Comparison of ENCODE assay signal across 8 cellular contexts in genomic region chr4:87014284-87014782, GRCh38.
DNase-seq lines count a peak whose midpoint lies in the region; ATAC-seq and TF ChIP-seq lines count a peak whose summit lies in the region.

No MANE protein-coding gene starts in this region.

- H3K27me3 Mint-ChIP-seq in Calu3 (ENCODE audit: unreplicated experiment), result no peaks in the 10 kb centered on the region
- H3K27me3 Mint-ChIP-seq in progenitor cell of endocrine pancreas, result no peaks in the 10 kb centered on the region

- H3K4me1 ChIP-seq in RWPE2 (ENCODE audit: insufficient read depth, poor library complexity, severe bottlenecking) (peaks cover 37% of the 10 kb centered on the region), esophagus squamous epithelium (peaks cover 6 to 99% (median 53%) of the 10 kb centered on the region in 3 donors)

- ATAC-seq in RWPE2 (ENCODE audit: low read depth), result 0 out of 3 replicates have a peak, but pooled peaks have one; percentile 18

- H3K36me3 ChIP-seq in RWPE2 (ENCODE audit: low read depth) (no peaks in the 10 kb centered on the region), esophagus squamous epithelium (no peaks in the 10 kb centered on the region)

- intact Hi-C loops in Calu3 (cut with micrococcal nuclease; ENCODE audit: unreplicated experiment), result loop anchor here (5.0 kb wide), 2 partner anchors 37 to 78 kb away; no protein-coding TSS in a partner anchor
- intact Hi-C loops in esophagus squamous epithelium (cut with DNase I), result no loop called here

- H3K9me3 Mint-ChIP-seq in Calu3 (ENCODE audit: low read depth, unreplicated experiment) (no peaks in the 10 kb centered on the region), progenitor cell of endocrine pancreas (ENCODE audit: low read depth) (no peaks in the 10 kb centered on the region)

- BruUV-seq in Calu3 (replicated peaks; lab: Mats Ljungman, UMichigan), result no TSS peak

- peaks cover 25% of the 10 kb centered on the region for H3K4me1 Mint-ChIP-seq in Calu3 (ENCODE audit: low read depth, unreplicated experiment)
- H3K4me1 Mint-ChIP-seq in progenitor cell of endocrine pancreas (ENCODE audit: low read depth), result peaks cover 86% of the 10 kb centered on the region

- CTCF ChIA-PET in Calu3 (lab: Charles Lee), result no interaction called here

- H3K36me3 Mint-ChIP-seq in Calu3 (ENCODE audit: insufficient read depth, unreplicated experiment) (peaks cover 3% of the 10 kb centered on the region), progenitor cell of endocrine pancreas (ENCODE audit: insufficient read depth) (peaks cover 1% of the 10 kb centered on the region)

- TF ChIP-seq CTCF in Calu3 (IDR thresholded peaks at IDR 0.05; ENCODE audit: unreplicated experiment) (no peak), RWPE2 (IDR thresholded peaks at IDR 0.05; ENCODE audit: poor library complexity, severe bottlenecking) (no peak), esophagus squamous epithelium (IDR thresholded peaks at IDR 0.05) (no peak), progenitor cell of endocrine pancreas (IDR thresholded peaks at IDR 0.05; ENCODE audit: unreplicated experiment) (no peak)

- H3K27ac ChIP-seq in RWPE2 (ENCODE audit: poor library complexity, severe bottlenecking), result peak overlapping the region; percentile 72
- peak overlapping the region; percentile 22 to 76 (median 72) for H3K27ac ChIP-seq in esophagus squamous epithelium

- H3K4me3 ChIP-seq in RWPE2 (ENCODE audit: severe bottlenecking), result no peak overlapping the region
- peak overlapping the region in 1 of 4 donors; percentile 16 for H3K4me3 ChIP-seq in esophagus squamous epithelium

- WGBS in esophagus squamous epithelium, 2 donors, result 23 to 45% methylated on average over 2 of the region's 2 CpGs

- H3K9me3 ChIP-seq in RWPE2 (ENCODE audit: severe bottlenecking) (no peaks in the 10 kb centered on the region), esophagus squamous epithelium (no peaks in the 10 kb centered on the region)

- no peak for TF ChIP-seq POLR2A in esophagus squamous epithelium (IDR thresholded peaks at IDR 0.05)

- no peaks in the 10 kb centered on the region for H3K27me3 ChIP-seq in RWPE2 (ENCODE audit: insufficient read depth, poor library complexity, severe bottlenecking)
- no peaks in the 10 kb centered on the region for H3K27me3 ChIP-seq in esophagus squamous epithelium

- no peak for DNase-seq in Calu3
- no peak for DNase-seq in RWPE2 (ENCODE audit: low spot score)
- no peak for DNase-seq in esophagus squamous epithelium (lab: John Stamatoyannopoulos, UW)
- DNase-seq in progenitor cell of endocrine pancreas (ENCODE audit: low spot score, unreplicated experiment), result no peak
- no peak for DNase-seq in T-helper 9 cell
- DNase-seq in activated CD8-positive, alpha-beta memory T cell treated with anti-CD3 and anti-CD28 coated beads for 24 hours, result no peak
- DNase-seq in DMS53 treated with DMSO at 0.1 percent for 48 hours (lab: John Stamatoyannopoulos, UW; ENCODE audit: unreplicated experiment), result no peak
- no peak for DNase-seq in HuH-7.5 (ENCODE audit: low spot score)

- H3K27ac Mint-ChIP-seq in Calu3 (ENCODE audit: unreplicated experiment) (peak overlapping the region; percentile 69), progenitor cell of endocrine pancreas (peak overlapping the region; percentile 96)

- H3K4me3 Mint-ChIP-seq in Calu3 (ENCODE audit: low read depth, unreplicated experiment) (no peak overlapping the region), progenitor cell of endocrine pancreas (ENCODE audit: low read depth) (peak overlapping the region; percentile 28)
